1 cellular context compared by ENCODE assay signal in the genomic region with DNA sequence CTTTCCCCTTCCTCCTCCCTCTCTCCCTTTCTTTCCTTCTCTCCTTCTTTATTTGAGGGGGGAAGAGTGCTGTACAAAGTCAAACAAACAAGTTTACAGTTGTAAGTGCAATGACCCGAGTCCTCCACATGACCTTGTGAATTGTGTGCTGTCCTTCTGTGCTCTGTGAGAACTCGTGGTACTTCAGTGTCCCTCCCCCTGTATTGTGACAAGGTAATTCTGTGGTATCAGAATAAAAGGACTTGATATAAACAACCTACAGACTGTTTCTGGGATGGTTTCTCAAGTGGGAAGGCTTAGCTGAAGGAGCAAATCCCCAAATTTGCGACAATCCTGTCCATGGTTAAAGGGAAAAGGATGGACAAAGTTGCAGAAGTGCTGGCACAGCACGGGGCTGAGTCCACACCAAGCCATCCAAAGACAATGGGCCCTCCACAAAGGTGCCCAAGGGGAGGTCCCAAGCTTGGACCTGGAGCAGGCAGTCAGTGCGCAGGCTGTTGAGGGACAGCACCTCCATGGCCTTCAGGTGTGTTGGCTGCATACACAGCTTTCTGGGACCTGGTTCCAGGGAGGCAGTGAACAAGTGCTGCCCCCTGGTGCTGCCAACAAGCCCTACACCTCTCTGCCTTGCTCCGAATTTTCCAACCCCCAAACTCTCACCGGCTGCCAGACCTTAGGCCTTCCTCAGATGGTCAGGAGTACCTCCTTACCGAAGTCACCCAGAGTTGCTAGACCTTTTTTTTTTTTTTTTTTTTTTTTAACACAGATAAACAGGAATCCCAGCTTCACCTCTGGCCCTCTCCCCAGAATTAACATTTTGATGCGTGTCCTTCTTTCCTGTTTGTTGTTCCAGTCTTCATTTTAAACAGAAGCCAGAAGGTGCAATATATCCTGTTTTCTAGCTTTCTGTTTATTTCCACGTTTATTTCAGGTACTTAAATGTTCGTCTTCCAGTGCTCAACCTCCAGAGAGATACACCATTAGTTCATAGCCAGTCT.
TF ChIP-seq lines count a peak whose summit lies in the region.

No MANE protein-coding gene starts in this region.

TF ChIP-seq in HepG2, 621 proteins besides CTCF, POLR2A, EP300 and RAD21 (continued from another document):
- TF ChIP-seq, protein P1, sequence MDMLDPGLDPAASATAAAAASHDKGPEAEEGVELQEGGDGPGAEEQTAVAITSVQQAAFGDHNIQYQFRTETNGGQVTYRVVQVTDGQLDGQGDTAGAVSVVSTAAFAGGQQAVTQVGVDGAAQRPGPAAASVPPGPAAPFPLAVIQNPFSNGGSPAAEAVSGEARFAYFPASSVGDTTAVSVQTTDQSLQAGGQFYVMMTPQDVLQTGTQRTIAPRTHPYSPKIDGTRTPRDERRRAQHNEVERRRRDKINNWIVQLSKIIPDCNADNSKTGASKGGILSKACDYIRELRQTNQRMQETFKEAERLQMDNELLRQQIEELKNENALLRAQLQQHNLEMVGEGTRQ (IDR thresholded peaks at IDR 0.05; ENCODE audit: low read depth, low read length), result no peak
- TF ChIP-seq, protein P1 (CRISPR knock-in tag; IDR thresholded peaks at IDR 0.05; ENCODE audit: borderline replicate concordance), result peak; percentile 24; the same call in 1 of the 2 replicates
- TF ChIP-seq NRL (CRISPR knock-in tag; IDR thresholded peaks at IDR 0.05; ENCODE audit: borderline replicate concordance) (no peak), ZNF564 (CRISPR knock-in tag; IDR thresholded peaks at IDR 0.05) (no peak), SRY (CRISPR knock-in tag; IDR thresholded peaks at IDR 0.05) (no peak), ZC3H13 (CRISPR knock-in tag; IDR thresholded peaks at IDR 0.05) (0 out of 2 replicates have a peak, but pooled peaks have one; percentile 38), SNAPC5 (CRISPR knock-in tag; IDR thresholded peaks at IDR 0.05; ENCODE audit: borderline replicate concordance) (no peak), ZNF205 (CRISPR knock-in tag; IDR thresholded peaks at IDR 0.05) (peak; percentile 65; the same call in 1 of the 2 replicates), FOXO1 (CRISPR knock-in tag; IDR thresholded peaks at IDR 0.05) (peak; percentile 81), TRAFD1 (CRISPR knock-in tag; IDR thresholded peaks at IDR 0.05; ENCODE audit: borderline replicate concordance) (no peak), ZFYVE20 (CRISPR knock-in tag; IDR thresholded peaks at IDR 0.05; ENCODE audit: borderline replicate concordance, low read depth) (no peak), ZNF781 (CRISPR knock-in tag; IDR thresholded peaks at IDR 0.05; ENCODE audit: borderline replicate concordance, not compliant biosample characterization) (peak; percentile 46), NFKB2 (CRISPR knock-in tag; IDR thresholded peaks at IDR 0.05; ENCODE audit: borderline replicate concordance) (peak; percentile 33; the same call in 1 of the 2 replicates), ZNF556 (CRISPR knock-in tag; IDR thresholded peaks at IDR 0.05; ENCODE audit: borderline replicate concordance) (no peak), ZNF75D (CRISPR knock-in tag; IDR thresholded peaks at IDR 0.05; ENCODE audit: borderline replicate concordance) (no peak), ZNF572 (CRISPR knock-in tag; IDR thresholded peaks at IDR 0.05) (no peak), AGO1 (IDR thresholded peaks at IDR 0.05; ENCODE audit: low read depth, low read length, poor library complexity, severe bottlenecking) (no peak), ZNF580 (CRISPR knock-in tag; IDR thresholded peaks at IDR 0.05; ENCODE audit: borderline replicate concordance, low read depth) (no peak; the same call in 1 of the 2 replicates), ATF1 (CRISPR knock-in tag; IDR thresholded peaks at IDR 0.05) (no peak), HOXA7 (CRISPR knock-in tag; IDR thresholded peaks at IDR 0.05) (no peak), MED1 (CRISPR knock-in tag; IDR thresholded peaks at IDR 0.05) (peak; percentile 79), PRMT3 (CRISPR knock-in tag; IDR thresholded peaks at IDR 0.05; ENCODE audit: borderline replicate concordance, low read depth) (no peak)
- TF ChIP-seq, protein P2, sequence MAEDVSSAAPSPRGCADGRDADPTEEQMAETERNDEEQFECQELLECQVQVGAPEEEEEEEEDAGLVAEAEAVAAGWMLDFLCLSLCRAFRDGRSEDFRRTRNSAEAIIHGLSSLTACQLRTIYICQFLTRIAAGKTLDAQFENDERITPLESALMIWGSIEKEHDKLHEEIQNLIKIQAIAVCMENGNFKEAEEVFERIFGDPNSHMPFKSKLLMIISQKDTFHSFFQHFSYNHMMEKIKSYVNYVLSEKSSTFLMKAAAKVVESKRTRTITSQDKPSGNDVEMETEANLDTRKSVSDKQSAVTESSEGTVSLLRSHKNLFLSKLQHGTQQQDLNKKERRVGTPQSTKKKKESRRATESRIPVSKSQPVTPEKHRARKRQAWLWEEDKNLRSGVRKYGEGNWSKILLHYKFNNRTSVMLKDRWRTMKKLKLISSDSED (CRISPR knock-in tag; IDR thresholded peaks at IDR 0.05), result no peak
- TF ChIP-seq, protein P3, sequence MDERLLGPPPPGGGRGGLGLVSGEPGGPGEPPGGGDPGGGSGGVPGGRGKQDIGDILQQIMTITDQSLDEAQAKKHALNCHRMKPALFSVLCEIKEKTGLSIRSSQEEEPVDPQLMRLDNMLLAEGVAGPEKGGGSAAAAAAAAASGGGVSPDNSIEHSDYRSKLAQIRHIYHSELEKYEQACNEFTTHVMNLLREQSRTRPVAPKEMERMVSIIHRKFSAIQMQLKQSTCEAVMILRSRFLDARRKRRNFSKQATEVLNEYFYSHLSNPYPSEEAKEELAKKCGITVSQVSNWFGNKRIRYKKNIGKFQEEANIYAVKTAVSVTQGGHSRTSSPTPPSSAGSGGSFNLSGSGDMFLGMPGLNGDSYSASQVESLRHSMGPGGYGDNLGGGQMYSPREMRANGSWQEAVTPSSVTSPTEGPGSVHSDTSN (CRISPR knock-in tag; IDR thresholded peaks at IDR 0.05), result no peak; the same call in 1 of the 2 replicates
- TF ChIP-seq, protein P4, sequence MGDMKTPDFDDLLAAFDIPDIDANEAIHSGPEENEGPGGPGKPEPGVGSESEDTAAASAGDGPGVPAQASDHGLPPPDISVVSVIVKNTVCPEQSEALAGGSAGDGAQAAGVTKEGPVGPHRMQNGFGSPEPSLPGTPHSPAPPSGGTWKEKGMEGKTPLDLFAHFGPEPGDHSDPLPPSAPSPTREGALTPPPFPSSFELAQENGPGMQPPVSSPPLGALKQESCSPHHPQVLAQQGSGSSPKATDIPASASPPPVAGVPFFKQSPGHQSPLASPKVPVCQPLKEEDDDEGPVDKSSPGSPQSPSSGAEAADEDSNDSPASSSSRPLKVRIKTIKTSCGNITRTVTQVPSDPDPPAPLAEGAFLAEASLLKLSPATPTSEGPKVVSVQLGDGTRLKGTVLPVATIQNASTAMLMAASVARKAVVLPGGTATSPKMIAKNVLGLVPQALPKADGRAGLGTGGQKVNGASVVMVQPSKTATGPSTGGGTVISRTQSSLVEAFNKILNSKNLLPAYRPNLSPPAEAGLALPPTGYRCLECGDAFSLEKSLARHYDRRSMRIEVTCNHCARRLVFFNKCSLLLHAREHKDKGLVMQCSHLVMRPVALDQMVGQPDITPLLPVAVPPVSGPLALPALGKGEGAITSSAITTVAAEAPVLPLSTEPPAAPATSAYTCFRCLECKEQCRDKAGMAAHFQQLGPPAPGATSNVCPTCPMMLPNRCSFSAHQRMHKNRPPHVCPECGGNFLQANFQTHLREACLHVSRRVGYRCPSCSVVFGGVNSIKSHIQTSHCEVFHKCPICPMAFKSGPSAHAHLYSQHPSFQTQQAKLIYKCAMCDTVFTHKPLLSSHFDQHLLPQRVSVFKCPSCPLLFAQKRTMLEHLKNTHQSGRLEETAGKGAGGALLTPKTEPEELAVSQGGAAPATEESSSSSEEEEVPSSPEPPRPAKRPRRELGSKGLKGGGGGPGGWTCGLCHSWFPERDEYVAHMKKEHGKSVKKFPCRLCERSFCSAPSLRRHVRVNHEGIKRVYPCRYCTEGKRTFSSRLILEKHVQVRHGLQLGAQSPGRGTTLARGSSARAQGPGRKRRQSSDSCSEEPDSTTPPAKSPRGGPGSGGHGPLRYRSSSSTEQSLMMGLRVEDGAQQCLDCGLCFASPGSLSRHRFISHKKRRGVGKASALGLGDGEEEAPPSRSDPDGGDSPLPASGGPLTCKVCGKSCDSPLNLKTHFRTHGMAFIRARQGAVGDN (CRISPR knock-in tag; IDR thresholded peaks at IDR 0.05), result peak; percentile 78
